8 cellular contexts compared by ENCODE assay signal in the genomic region with DNA sequence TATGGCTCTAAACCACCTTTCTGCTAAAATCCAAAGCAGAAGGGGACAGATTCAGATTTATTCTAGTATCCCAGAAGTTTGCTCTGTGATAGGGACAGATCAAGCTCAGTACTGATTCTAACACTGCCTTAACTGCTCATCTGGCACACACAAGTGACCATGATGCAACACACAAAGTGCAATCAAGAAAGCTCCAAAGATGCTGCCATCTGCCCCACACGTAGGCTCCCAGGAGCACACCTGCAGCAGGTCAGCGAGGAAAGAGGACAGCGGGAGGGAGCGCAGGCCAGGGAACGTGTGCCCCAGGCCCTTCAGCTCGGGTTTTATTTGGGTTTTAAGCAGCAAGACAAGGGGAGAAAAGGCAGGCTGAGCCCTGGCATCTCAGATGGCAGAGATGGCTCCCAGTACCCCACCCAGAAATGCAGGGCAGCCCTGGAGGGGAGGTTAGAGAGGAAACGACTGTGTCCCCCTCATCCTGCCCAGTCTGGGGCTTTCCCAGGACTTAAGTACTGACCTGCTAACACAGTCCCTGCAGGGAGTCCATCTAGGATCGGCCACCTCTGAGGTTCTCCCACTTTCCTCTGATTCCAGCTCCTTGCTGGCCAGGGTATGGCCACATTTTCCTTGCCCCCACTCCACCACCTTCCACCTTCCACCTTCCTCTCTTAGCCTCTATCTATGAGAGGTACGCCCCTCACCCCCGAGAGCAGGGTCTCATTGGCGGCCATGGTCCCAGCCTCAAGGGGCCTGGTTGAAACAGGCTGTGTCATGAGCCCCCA. TPM values are rescaled to one million over a fixed set of nuclear protein-coding genes. Genes with fewer than 3 reads are reported as not detected.
DNase-seq lines count a peak whose midpoint lies in the region; TF ChIP-seq lines count a peak whose summit lies in the region.

No MANE protein-coding gene starts in this region.

- no peak for TF ChIP-seq RAD21 in neural cell (conservative IDR thresholded peaks at IDR 0.05)

- no peak for TF ChIP-seq CTCF in neural cell (IDR thresholded peaks at IDR 0.05; ENCODE audit: poor library complexity, severe bottlenecking)

- no peak for TF ChIP-seq EP300 in neural cell (conservative IDR thresholded peaks at IDR 0.05; ENCODE audit: poor library complexity, severe bottlenecking)

- peak overlapping the region; percentile 79 for H3K9ac ChIP-seq in neural cell (ENCODE audit: low read length)

- H3K27me3 ChIP-seq in MG63: no peaks in the 10 kb centered on the region
- no peaks in the 10 kb centered on the region for H3K27me3 ChIP-seq in effector memory CD4-positive, alpha-beta T cell (replicated peaks; ENCODE audit: control insufficient read depth, insufficient read depth, low read length, poor library complexity, severe bottlenecking)
- no peaks in the 10 kb centered on the region for H3K27me3 ChIP-seq in neural cell (ENCODE audit: insufficient read depth, low read depth, low read length)

- no peaks in the 10 kb centered on the region for H3K9me3 ChIP-seq in MG63
- no peaks in the 10 kb centered on the region for H3K9me3 ChIP-seq in effector memory CD4-positive, alpha-beta T cell (ENCODE audit: control insufficient read depth, low read length)
- H3K9me3 ChIP-seq in neural cell (ENCODE audit: low read length): no peaks in the 10 kb centered on the region

- H3K4me2 ChIP-seq in neural cell (ENCODE audit: low read length): peak overlapping the region; percentile 94

- H3K4me3 ChIP-seq in MG63 (peak overlapping the region; percentile 98), neural cell (ENCODE audit: low read length) (peak overlapping the region; percentile 95)
- peak overlapping the region; percentile 90 for H3K4me3 ChIP-seq in effector memory CD4-positive, alpha-beta T cell (ENCODE audit: insufficient read depth, low read depth, low read length, poor library complexity, severe bottlenecking)

- no peak overlapping the region for H2AFZ ChIP-seq in neural cell (ENCODE audit: low read depth, low read length)

- no peaks in the 10 kb centered on the region for H4K20me1 ChIP-seq in neural cell (ENCODE audit: insufficient read depth)

- peaks cover 26% of the 10 kb centered on the region for H3K4me1 ChIP-seq in effector memory CD4-positive, alpha-beta T cell (ENCODE audit: control insufficient read depth, insufficient read depth, low read length, poor library complexity, severe bottlenecking)

- no peaks in the 10 kb centered on the region for H3K9me2 ChIP-seq in neural cell (ENCODE audit: insufficient read depth, low read length)

- H3K36me3 ChIP-seq in MG63 (peaks cover 43% of the 10 kb centered on the region), neural cell (ENCODE audit: insufficient read depth, low read length) (no peaks in the 10 kb centered on the region)
- peaks cover 12% of the 10 kb centered on the region for H3K36me3 ChIP-seq in effector memory CD4-positive, alpha-beta T cell (ENCODE audit: control insufficient read depth, insufficient read depth, low read length)

- peak overlapping the region; percentile 33 for H3K27ac ChIP-seq in effector memory CD4-positive, alpha-beta T cell (ENCODE audit: insufficient read depth, low read length, poor library complexity, severe bottlenecking)
- H3K27ac ChIP-seq in neural cell (ENCODE audit: low read length): peak overlapping the region; percentile 24

- H3F3A ChIP-seq in neural cell (ENCODE audit: insufficient read depth, low read length, poor library complexity, severe bottlenecking): no peaks in the 10 kb centered on the region

- peaks cover 28% of the 10 kb centered on the region for H3K79me2 ChIP-seq in neural cell (replicated peaks; ENCODE audit: insufficient read depth, low read length)

- DNase-seq in COLO668 (lab: John Stamatoyannopoulos, UW; ENCODE audit: unreplicated experiment) (peak; percentile 21), MG63 (no peak), SW 1271 (lab: John Stamatoyannopoulos, UW) (no peak), UCSD-AML1 (lab: John Stamatoyannopoulos, UW; ENCODE audit: unreplicated experiment) (no peak), COLO829 (ENCODE audit: low spot score) (no peak), NCI-H146 treated with DMSO at 0.1 percent for 48 hours (lab: John Stamatoyannopoulos, UW; ENCODE audit: unreplicated experiment) (no peak)
- DNase-seq in effector memory CD4-positive, alpha-beta T cell: no peak

TF ChIP-seq in neural cell, 6 proteins besides CTCF, POLR2A, EP300 and RAD21:
- TF ChIP-seq EZH2 (IDR thresholded peaks at IDR 0.05; ENCODE audit: borderline replicate concordance, insufficient read depth, low read length, poor library complexity, severe bottlenecking): no peak
- TF ChIP-seq POLR2AphosphoS5 (IDR thresholded peaks at IDR 0.05): no peak
- TF ChIP-seq SMC3 (conservative IDR thresholded peaks at IDR 0.05; ENCODE audit: poor library complexity): no peak
- TF ChIP-seq, protein P1, sequence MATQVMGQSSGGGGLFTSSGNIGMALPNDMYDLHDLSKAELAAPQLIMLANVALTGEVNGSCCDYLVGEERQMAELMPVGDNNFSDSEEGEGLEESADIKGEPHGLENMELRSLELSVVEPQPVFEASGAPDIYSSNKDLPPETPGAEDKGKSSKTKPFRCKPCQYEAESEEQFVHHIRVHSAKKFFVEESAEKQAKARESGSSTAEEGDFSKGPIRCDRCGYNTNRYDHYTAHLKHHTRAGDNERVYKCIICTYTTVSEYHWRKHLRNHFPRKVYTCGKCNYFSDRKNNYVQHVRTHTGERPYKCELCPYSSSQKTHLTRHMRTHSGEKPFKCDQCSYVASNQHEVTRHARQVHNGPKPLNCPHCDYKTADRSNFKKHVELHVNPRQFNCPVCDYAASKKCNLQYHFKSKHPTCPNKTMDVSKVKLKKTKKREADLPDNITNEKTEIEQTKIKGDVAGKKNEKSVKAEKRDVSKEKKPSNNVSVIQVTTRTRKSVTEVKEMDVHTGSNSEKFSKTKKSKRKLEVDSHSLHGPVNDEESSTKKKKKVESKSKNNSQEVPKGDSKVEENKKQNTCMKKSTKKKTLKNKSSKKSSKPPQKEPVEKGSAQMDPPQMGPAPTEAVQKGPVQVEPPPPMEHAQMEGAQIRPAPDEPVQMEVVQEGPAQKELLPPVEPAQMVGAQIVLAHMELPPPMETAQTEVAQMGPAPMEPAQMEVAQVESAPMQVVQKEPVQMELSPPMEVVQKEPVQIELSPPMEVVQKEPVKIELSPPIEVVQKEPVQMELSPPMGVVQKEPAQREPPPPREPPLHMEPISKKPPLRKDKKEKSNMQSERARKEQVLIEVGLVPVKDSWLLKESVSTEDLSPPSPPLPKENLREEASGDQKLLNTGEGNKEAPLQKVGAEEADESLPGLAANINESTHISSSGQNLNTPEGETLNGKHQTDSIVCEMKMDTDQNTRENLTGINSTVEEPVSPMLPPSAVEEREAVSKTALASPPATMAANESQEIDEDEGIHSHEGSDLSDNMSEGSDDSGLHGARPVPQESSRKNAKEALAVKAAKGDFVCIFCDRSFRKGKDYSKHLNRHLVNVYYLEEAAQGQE (IDR thresholded peaks at IDR 0.05; ENCODE audit: borderline replicate concordance): no peak
- TF ChIP-seq MXI1 (conservative IDR thresholded peaks at IDR 0.05; ENCODE audit: poor library complexity, severe bottlenecking): no peak
- TF ChIP-seq TAF1 (IDR thresholded peaks at IDR 0.05; ENCODE audit: low read depth): no peak

RNA-seq across cellular contexts. Expression of gene TRIM11, which starts 1.2 kb away (rescaled TPM):
- total RNA-seq in MG63 (2014; rRNA removed; shearing (Covaris generic); ENCODE audit: low replicate concordance): 36.5 and 44.3 TPM in 2 replicates
- 25.1 and 28.5 TPM in 2 replicates for polyA plus RNA-seq in neural cell
- 34.5 and 38.5 TPM in 2 replicates for polyA minus RNA-seq in neural cell

RNA-seq across cellular contexts. Expression of gene TRIM17, which starts 11.3 kb away (rescaled TPM):
- not detected in 2 replicates for total RNA-seq in MG63 (2014; rRNA removed; shearing (Covaris generic); ENCODE audit: low replicate concordance)
- polyA plus RNA-seq in neural cell: 0.14 TPM in 1 of 2 replicates, not detected in the other
- 0.49 TPM in 1 of 2 replicates, not detected in the other for polyA minus RNA-seq in neural cell
